Comparison of ENCODE assay signal across 22 cellular contexts in genomic region chr12:131018808-131019397, GRCh38.
A peak's percentile ranks its signal among the peaks of the same experiment; 100 is the strongest.
DNase-seq lines count a peak whose midpoint lies in the region; ATAC-seq, FAIRE-seq and TF ChIP-seq lines count a peak whose summit lies in the region.
"Had no signal": no experiment of that assay in that cellular context is flagged by ENCODE, and none has a peak within 500 bp of the region (broad histone marks: within the 10 kb centered on the region; RNA-seq: fewer than 3 reads in every experiment).

No MANE protein-coding gene starts in this region.

- H4K8ac ChIP-seq in neuronal stem cell (ENCODE audit: low read depth, low read length) = no peak overlapping the region

- H3K36me3 ChIP-seq in kidney (ENCODE audit: control insufficient read depth in 1 of 2, insufficient read depth in 2 of 2, low read length in 2 of 2) (no peaks in the 10 kb centered on the region), neuronal stem cell (replicated peaks in 1 of 2; ENCODE audit: control insufficient read depth in 2 of 2, insufficient read depth in 2 of 2, low read length in 2 of 2) (no peaks in the 10 kb centered on the region)

- no peak overlapping the region for H3K4me3 ChIP-seq in right cardiac atrium (ENCODE audit: low read length)
- H3K4me3 ChIP-seq in LNCaP clone FGC (ENCODE audit: low read depth, low read length) = no peak overlapping the region
- no peak overlapping the region for H3K4me3 ChIP-seq in kidney (ENCODE audit: low read length in 2 of 2)
- H3K4me3 ChIP-seq in neuronal stem cell (ENCODE audit: low read length in 2 of 2) = no peak overlapping the region
- H3K4me3 ChIP-seq: GM23248 had no signal

- no peak overlapping the region for H4K91ac ChIP-seq in neuronal stem cell (ENCODE audit: low read depth, low read length, poor library complexity)

- H3K23ac ChIP-seq in neuronal stem cell (ENCODE audit: low read depth, low read length, poor library complexity) = no peak overlapping the region

- H2AK5ac ChIP-seq in neuronal stem cell (ENCODE audit: low read depth, low read length) = no peak overlapping the region

- WGBS in right cardiac atrium = 82% methylated on average over 16 of the region's 16 CpGs
- WGBS in neuronal stem cell (ENCODE audit: extremely low coverage in 2 of 2, insufficient read length in 2 of 2, insufficient replicate concordance in 1 of 2), 2 donors = no CpG with 5 or more reads among the region's 16 CpGs

- H3K27ac ChIP-seq in right cardiac atrium (ENCODE audit: low read length) = no peak overlapping the region
- no peak overlapping the region for H3K27ac ChIP-seq in kidney (ENCODE audit: low read depth in 2 of 2, low read length in 2 of 2)
- no peak overlapping the region for H3K27ac ChIP-seq in neuronal stem cell (replicated peaks; ENCODE audit: low read length)
- H3K27ac ChIP-seq: GM23248 had no signal

- H2BK15ac ChIP-seq in neuronal stem cell (ENCODE audit: low read length) = no peak overlapping the region

- intact Hi-C loops in right cardiac atrium (cut with DNase I) (no loop called here), left cardiac atrium (cut with DNase I) (no loop called here), kidney (cut with DNase I) (no loop called here)

- no peak overlapping the region for H3K14ac ChIP-seq in neuronal stem cell (ENCODE audit: low read length)

- FAIRE-seq in kidney (lab: Jason Lieb, UNC) = no peak
- FAIRE-seq: GM12891, H54 had no signal

- H3K4me2 ChIP-seq in neuronal stem cell (ENCODE audit: insufficient read depth, low read length, poor library complexity, severe bottlenecking) = no peak overlapping the region

- H3K27me3 ChIP-seq in right cardiac atrium (ENCODE audit: control insufficient read depth, insufficient read depth) (no peaks in the 10 kb centered on the region), neuronal stem cell (ENCODE audit: control insufficient read depth in 3 of 3, insufficient read depth in 3 of 3, low read depth in 1 of 3, low read length in 3 of 3) (peaks cover 0 to 36% (median 3%) of the 10 kb centered on the region in 3 experiments)

- DNase-seq in right cardiac atrium (peak in 2 of 3 donors; percentile 48 to 64), left cardiac atrium (no peak), LNCaP clone FGC (ENCODE audit: low read depth) (no peak), kidney (peak; percentile 59), neuronal stem cell (ENCODE audit: low spot score) (no peak), NCI-H1930 (lab: John Stamatoyannopoulos, UW) (no peak), Ammon's horn (ENCODE audit: low spot score) (no peak)
- no peak for DNase-seq in NK-92 treated with Interleukin-12 subunit alpha and Interleukin-12 subunit beta, amount 100 ng/mL, for 24 hours (lab: John Stamatoyannopoulos, UW)
- DNase-seq: 8988T; C1 segment of cervical spinal cord; CD4-positive, CD25-positive, alpha-beta regulatory T cell; CD8-positive, alpha-beta memory T cell; COR-L47; DMS 273 treated with DMSO at 0.1 percent for 48 hours; DMS53; DND-41; EL; GM23248; HFFc6 had no signal

- peaks cover 4% of the 10 kb centered on the region for H3K4me1 ChIP-seq in right cardiac atrium (ENCODE audit: control insufficient read depth, insufficient read depth, low read length)
- no peaks in the 10 kb centered on the region for H3K4me1 ChIP-seq in kidney (ENCODE audit: control insufficient read depth in 1 of 2, insufficient read depth in 1 of 2, low read depth in 1 of 2, low read length in 2 of 2)
- H3K4me1 ChIP-seq in neuronal stem cell (ENCODE audit: control insufficient read depth in 2 of 2, insufficient read depth in 1 of 2, low read depth in 1 of 2, low read length in 2 of 2) = peaks cover 0 to 2% of the 10 kb centered on the region in 2 donors

- no peaks in the 10 kb centered on the region for H3K79me1 ChIP-seq in neuronal stem cell (ENCODE audit: low read depth, low read length)

- no peak for ATAC-seq in right cardiac atrium
- ATAC-seq in left cardiac atrium = no peak
- ATAC-seq: HCT116 had no signal

- H2BK12ac ChIP-seq in neuronal stem cell (ENCODE audit: low read length) = no peak overlapping the region

- no peak overlapping the region for H2AFZ ChIP-seq in neuronal stem cell (ENCODE audit: low read length)
- H2AFZ ChIP-seq: GM23248 had no signal

- no peaks in the 10 kb centered on the region for H3K9me3 ChIP-seq in right cardiac atrium (ENCODE audit: control insufficient read depth, low read length)
- no peaks in the 10 kb centered on the region for H3K9me3 ChIP-seq in kidney (ENCODE audit: control insufficient read depth in 1 of 2, low read length in 2 of 2)
- peaks cover 0 to 4% of the 10 kb centered on the region in 2 donors for H3K9me3 ChIP-seq in neuronal stem cell (replicated peaks in 1 of 2; ENCODE audit: control insufficient read depth in 2 of 2, insufficient read depth in 1 of 2, low read depth in 1 of 2, low read length in 2 of 2)

- H3K18ac ChIP-seq in neuronal stem cell (ENCODE audit: low read length) = peak overlapping the region; percentile 29

- no peak overlapping the region for H2BK120ac ChIP-seq in neuronal stem cell (ENCODE audit: low read depth, low read length)

- H3K9ac ChIP-seq in kidney (ENCODE audit: low read length in 2 of 2) (no peak overlapping the region), neuronal stem cell (ENCODE audit: low read depth, low read length, poor library complexity) (no peak overlapping the region)
- H3K9ac ChIP-seq: GM23248 had no signal

- no peak overlapping the region for H2BK5ac ChIP-seq in neuronal stem cell (ENCODE audit: low read length)

- H3K4ac ChIP-seq in neuronal stem cell (ENCODE audit: low read length) = no peak overlapping the region

- TF ChIP-seq CTCF in LNCaP clone FGC (IDR thresholded peaks at IDR 0.05; ENCODE audit: control insufficient read depth, extremely low read depth, insufficient read depth) = 0 out of 2 replicates have a peak, but pooled peaks have one; percentile 15
- TF ChIP-seq CTCF in kidney (IDR thresholded peaks at IDR 0.05; ENCODE audit: borderline replicate concordance, extremely low read depth, insufficient read depth) = no peak

Comparison
In these comparisons a context has a peak if more than half of its experiments do, and no peak if none do; other contexts are left out.
1. DNase-seq: peak in right cardiac atrium (2 of 3) and kidney (single experiment); none in left cardiac atrium (single experiment), LNCaP clone FGC (single experiment), neuronal stem cell (single experiment), NCI-H1930 (0 of 2), NK-92 treated with Interleukin-12 subunit alpha and Interleukin-12 subunit beta, amount 100 ng/mL, for 24 hours (single experiment) and Ammon's horn (single experiment).